11 cellular contexts compared by ENCODE assay signal in genomic region chr4:26150948-26151347, GRCh38.
DNase-seq lines count a peak whose midpoint lies in the region; ATAC-seq and TF ChIP-seq lines count a peak whose summit lies in the region.
"Had no signal": no experiment of that assay in that cellular context is flagged by ENCODE, and none has a peak within 500 bp of the region (broad histone marks: within the 10 kb centered on the region; RNA-seq: fewer than 3 reads in every experiment).

No MANE protein-coding gene starts in this region.

- peak overlapping the region; percentile 60 for H3K14ac ChIP-seq in IMR-90 (replicated peaks; ENCODE audit: low read depth, low read length)

- H3K36me3 Mint-ChIP-seq in activated T-cell treated with anti-CD3 and anti-CD28 coated beads, Interleukin-2, amount 50 U/mL, for 72 hours (ENCODE audit: insufficient read depth in 2 of 2), result peaks cover 3 to 9% of the 10 kb centered on the region in 2 donors
- no peaks in the 10 kb centered on the region for H3K36me3 Mint-ChIP-seq in effector memory CD8-positive, alpha-beta T cell (ENCODE audit: insufficient read depth)

- 10% methylated on average over 2 of the region's 5 CpGs; no CpG with 5 or more reads in 1 of the 2 experiments for WGBS in IMR-90 (ENCODE audit: extremely low coverage in 2 of 2, insufficient read length in 1 of 2), 2 experiments

- peak; percentile 12 for TF ChIP-seq CTCF in AG09309 (IDR thresholded peaks at IDR 0.05; ENCODE audit: control insufficient read depth, insufficient read depth, low read depth, low read length, missing control alignments)
- TF ChIP-seq CTCF in IMR-90 (conservative IDR thresholded peaks at IDR 0.05; ENCODE audit: low read depth, low read length), result peak; percentile 27; the same call in 1 of the 2 replicates

- no TSS peak for BruUV-seq in IMR-90 (replicated peaks; lab: Mats Ljungman, UMichigan)

- peak overlapping the region; percentile 76 for H4K5ac ChIP-seq in IMR-90 (ENCODE audit: low read depth, low read length)

- CTCF ChIA-PET in IMR-90 (lab: Yijun Ruan, JAX), result no interaction called here

- peak overlapping the region; percentile 92 for H2BK120ac ChIP-seq in IMR-90 (ENCODE audit: low read depth, low read length)

- in situ Hi-C loops in IMR-90 (cut with MboI; ENCODE audit: low sequenced_read_pairs), result no loop called here

- DNase-seq in AG09309 (ENCODE audit: low read depth) (no peak), IMR-90 (peak; percentile 79), pons (ENCODE audit: low spot score) (peak; percentile 55), HT-29 (ENCODE audit: low spot score) (no peak)
- peak; percentile 50 to 55 for DNase-seq in activated T-cell treated with anti-CD3 and anti-CD28 coated beads, Interleukin-2, amount 50 U/mL, for 72 hours
- no peak for DNase-seq in effector memory CD8-positive, alpha-beta T cell
- DNase-seq: DND-41, NCI-H2081 treated with DMSO at 0.1 percent for 48 hours had no signal

- H3K9me1 ChIP-seq in IMR-90 (ENCODE audit: insufficient read depth, low read length), result peaks cover 10% of the 10 kb centered on the region

- ATAC-seq in IMR-90 (ENCODE audit: low read depth), result peak; percentile 86
- peak; percentile 90 to 94 for ATAC-seq in activated T-cell treated with anti-CD3 and anti-CD28 coated beads, Interleukin-2, amount 50 U/mL, for 72 hours (replicated peaks in 1 of 2)
- ATAC-seq in HG02623 (IDR thresholded peaks at IDR 0.05; ENCODE audit: unreplicated experiment), result no peak
- no peak for ATAC-seq in effector memory CD8-positive, alpha-beta T cell (replicated peaks)
- no peak for ATAC-seq in HG03521 (IDR thresholded peaks at IDR 0.05; ENCODE audit: unreplicated experiment)

- no peaks in the 10 kb centered on the region for H4K20me1 ChIP-seq in IMR-90 (ENCODE audit: insufficient read depth, low read length)

- peak; percentile 50 for TF ChIP-seq RAD21 in IMR-90 (IDR thresholded peaks at IDR 0.05; ENCODE audit: low read length)

- no peaks in the 10 kb centered on the region; the same call in 1 of the 2 replicates for H3K9me3 ChIP-seq in IMR-90 (ENCODE audit: control insufficient read depth, insufficient read depth, low read length)

- peak overlapping the region; percentile 85 for H2AFZ ChIP-seq in IMR-90 (replicated peaks; ENCODE audit: low read length, poor library complexity)

- H3K4me2 ChIP-seq in IMR-90 (ENCODE audit: low read depth, low read length), result peak overlapping the region; percentile 24; the same call in 1 of the 2 replicates

- H3K79me1 ChIP-seq in IMR-90 (ENCODE audit: low read depth in 1 of 2, low read length in 2 of 2), result no peaks in the 10 kb centered on the region

- H3K27ac ChIP-seq in IMR-90 (ENCODE audit: insufficient read depth, low read length), result peak overlapping the region; percentile 53

- peak overlapping the region; percentile 73 for H2AK5ac ChIP-seq in IMR-90 (ENCODE audit: low read depth, low read length)

- H3K4me3 Mint-ChIP-seq in activated T-cell treated with anti-CD3 and anti-CD28 coated beads, Interleukin-2, amount 50 U/mL, for 72 hours, result peak overlapping the region; percentile 36 to 59
- H3K4me3 Mint-ChIP-seq in effector memory CD8-positive, alpha-beta T cell, result no peak overlapping the region

- H3K36me3 ChIP-seq in IMR-90 (ENCODE audit: control insufficient read depth, insufficient read depth, low read length), result no peaks in the 10 kb centered on the region

- peak overlapping the region; percentile 51; the same call in 1 of the 2 replicates for H3K23ac ChIP-seq in IMR-90 (ENCODE audit: low read depth, low read length)

- peaks cover 16% of the 10 kb centered on the region for H3K4me1 ChIP-seq in IMR-90 (ENCODE audit: control insufficient read depth, insufficient read depth, low read length)

- peaks cover 0 to 2% of the 10 kb centered on the region in 2 donors for H3K9me3 Mint-ChIP-seq in activated T-cell treated with anti-CD3 and anti-CD28 coated beads, Interleukin-2, amount 50 U/mL, for 72 hours
- H3K9me3 Mint-ChIP-seq in effector memory CD8-positive, alpha-beta T cell, result no peaks in the 10 kb centered on the region

- peak overlapping the region; percentile 81 for H4K91ac ChIP-seq in IMR-90 (ENCODE audit: insufficient read depth, low read depth, low read length)

- peak overlapping the region; percentile 85 for H2BK20ac ChIP-seq in IMR-90 (ENCODE audit: low read depth, low read length)

- no peak overlapping the region for H3K9ac ChIP-seq in IMR-90 (ENCODE audit: low read depth, low read length)

- H3K27me3 ChIP-seq in IMR-90 (ENCODE audit: control insufficient read depth, insufficient read depth, low read length), result no peaks in the 10 kb centered on the region

- peaks cover 35% of the 10 kb centered on the region for H3K4me1 Mint-ChIP-seq in activated T-cell treated with anti-CD3 and anti-CD28 coated beads, Interleukin-2, amount 50 U/mL, for 72 hours (ENCODE audit: low read depth)
- peaks cover 2 to 4% of the 10 kb centered on the region in 2 donors for H3K4me1 Mint-ChIP-seq in effector memory CD8-positive, alpha-beta T cell (ENCODE audit: low read depth in 2 of 2)

- TF ChIP-seq POLR2A in IMR-90 (IDR thresholded peaks at IDR 0.05; ENCODE audit: low read depth, low read length), result no peak

- peak overlapping the region; percentile 84 to 90 for H4K8ac ChIP-seq in IMR-90 (ENCODE audit: low read depth in 2 of 2, low read length in 2 of 2)

- intact Hi-C loops in IMR-90 (cut with micrococcal nuclease), result no loop called here

- H3K18ac ChIP-seq in IMR-90 (ENCODE audit: low read depth, low read length), result peak overlapping the region; percentile 89

- peak overlapping the region; percentile 65 for H2BK5ac ChIP-seq in IMR-90 (ENCODE audit: low read depth, low read length, poor library complexity, severe bottlenecking)

- peak overlapping the region; percentile 27 for H3K27ac Mint-ChIP-seq in activated T-cell treated with anti-CD3 and anti-CD28 coated beads, Interleukin-2, amount 50 U/mL, for 72 hours
- H3K27ac Mint-ChIP-seq in effector memory CD8-positive, alpha-beta T cell, result no peak overlapping the region

- no peak overlapping the region for H2AK9ac ChIP-seq in IMR-90 (replicated peaks; ENCODE audit: low read depth, low read length, poor library complexity)

- peak overlapping the region; percentile 87 for H3K4ac ChIP-seq in IMR-90 (ENCODE audit: low read depth, low read length)

- peak overlapping the region; percentile 73; the same call in 2 of the 3 replicates for H2BK15ac ChIP-seq in IMR-90 (ENCODE audit: low read depth, low read length)

- H3K4me3 ChIP-seq in AG09309 (ENCODE audit: control insufficient read depth, low read depth, low read length), result no peak overlapping the region
- no peak overlapping the region for H3K4me3 ChIP-seq in IMR-90 (ENCODE audit: insufficient read depth, low read depth, low read length)
- H3K4me3 ChIP-seq: skin epidermis had no signal

- H3K56ac ChIP-seq in IMR-90 (ENCODE audit: extremely low read depth, insufficient read depth, low read length), result peak overlapping the region; percentile 47; the same call in 1 of the 2 replicates

- dilution Hi-C loops in IMR-90 (cut with HindIII; ENCODE audit: low sequenced_read_pairs, unreplicated experiment), result no loop called here

- peaks cover 28% of the 10 kb centered on the region for H3K27me3 Mint-ChIP-seq in activated T-cell treated with anti-CD3 and anti-CD28 coated beads, Interleukin-2, amount 50 U/mL, for 72 hours (ENCODE audit: low read depth)
- peaks cover 0 to 10% of the 10 kb centered on the region in 2 donors for H3K27me3 Mint-ChIP-seq in effector memory CD8-positive, alpha-beta T cell

- POLR2A ChIA-PET in IMR-90 (lab: Charles Lee; ENCODE audit: unreplicated experiment), result no interaction called here

TF ChIP-seq in IMR-90, 13 proteins besides CTCF, POLR2A, EP300 and RAD21:
- TF ChIP-seq RCOR1 (IDR thresholded peaks at IDR 0.05; ENCODE audit: insufficient replicate concordance, low read length), result peak; percentile 19
- TF ChIP-seq CEBPB (IDR thresholded peaks at IDR 0.05; ENCODE audit: low read depth, low read length), result peak; percentile 67
- no peak for TF ChIP-seq CHD1 (IDR thresholded peaks at IDR 0.05; ENCODE audit: low read depth, low read length)
- peak; percentile 57 for TF ChIP-seq FOS (IDR thresholded peaks at IDR 0.05; ENCODE audit: low read depth, low read length)
- TF ChIP-seq SMC3 (IDR thresholded peaks at IDR 0.05; ENCODE audit: low read depth, low read length), result peak; percentile 37

Comparison
In these comparisons a context has a peak if more than half of its experiments do, and no peak if none do; other contexts are left out.
1. DNase-seq: peak in IMR-90 (single experiment), activated T-cell treated with anti-CD3 and anti-CD28 coated beads, Interleukin-2, amount 50 U/mL, for 72 hours (2 of 2) and pons (single experiment); none in AG09309 (single experiment), HT-29 (single experiment) and effector memory CD8-positive, alpha-beta T cell (0 of 3).
2. ATAC-seq: peak in IMR-90 (single experiment) and activated T-cell treated with anti-CD3 and anti-CD28 coated beads, Interleukin-2, amount 50 U/mL, for 72 hours (2 of 2); none in HG02623 (single experiment), effector memory CD8-positive, alpha-beta T cell (single experiment) and HG03521 (single experiment).
3. H3K4me3 Mint-ChIP-seq: peak in activated T-cell treated with anti-CD3 and anti-CD28 coated beads, Interleukin-2, amount 50 U/mL, for 72 hours (2 of 2); none in effector memory CD8-positive, alpha-beta T cell (0 of 2).